ENCODE assay signal across 8 cellular contexts in genomic region chr11:111586305-111586915, GRCh38. TPM values are rescaled to one million over a fixed set of nuclear protein-coding genes. Genes with fewer than 3 reads are reported as not detected.
DNase-seq lines count a peak whose midpoint lies in the region; ATAC-seq and TF ChIP-seq lines count a peak whose summit lies in the region.

No MANE protein-coding gene starts in this region.

- in situ Hi-C loops in astrocyte of the spinal cord (cut with HindIII; ENCODE audit: low sequenced_read_pairs) = no loop called here

- H2AFZ ChIP-seq in PC-3 (ENCODE audit: low read length) = no peak overlapping the region

- no peak overlapping the region for H3K4me3 ChIP-seq in HL-60 (replicated peaks; ENCODE audit: insufficient read depth, low read length)
- no peak overlapping the region for H3K4me3 ChIP-seq in PC-3 (ENCODE audit: low read length)
- no peak overlapping the region for H3K4me3 ChIP-seq in astrocyte of the spinal cord (ENCODE audit: low read depth, low read length)
- H3K4me3 ChIP-seq in tibial artery = no peak overlapping the region

- H3K27me3 ChIP-seq in HL-60 (ENCODE audit: insufficient read depth, poor library complexity, severe bottlenecking) = peaks cover 2% of the 10 kb centered on the region
- H3K27me3 ChIP-seq in PC-3 (ENCODE audit: low read length) = no peaks in the 10 kb centered on the region
- H3K27me3 ChIP-seq in tibial artery = no peaks in the 10 kb centered on the region

- BruUV-seq in PC-3 (replicated peaks; lab: Mats Ljungman, UMichigan) = no TSS peak

- H3K9me3 ChIP-seq in PC-3 (ENCODE audit: low read length) (no peaks in the 10 kb centered on the region), tibial artery (no peaks in the 10 kb centered on the region)

- no peaks in the 10 kb centered on the region for H3K36me3 ChIP-seq in PC-3 (ENCODE audit: low read depth, low read length)
- H3K36me3 ChIP-seq in tibial artery = no peaks in the 10 kb centered on the region

- intact Hi-C loops in PC-3 (cut with micrococcal nuclease) (loop anchor here (1.0 kb wide), 3 partner anchors 21 to 255 kb away; no protein-coding TSS in a partner anchor), tibial artery (cut with DNase I; ENCODE audit: low total_unique reads) (no loop called here)

- H3K9me2 ChIP-seq in PC-3 (replicated peaks; ENCODE audit: low read length) = no peaks in the 10 kb centered on the region

- ATAC-seq in PC-3 = peak; percentile 75

- POLR2A ChIA-PET in PC-3 (lab: Charles Lee; ENCODE audit: unreplicated experiment) = no interaction called here

- H3K27ac ChIP-seq in HL-60 (replicated peaks) = no peak overlapping the region
- no peak overlapping the region for H3K27ac ChIP-seq in PC-3 (ENCODE audit: low read length)
- no peak overlapping the region for H3K27ac ChIP-seq in tibial artery

- H3K79me2 ChIP-seq in PC-3 (ENCODE audit: low read length) = no peaks in the 10 kb centered on the region

- peak; percentile 38 for DNase-seq in NCI-H2107 treated with DMSO at 0.1 percent for 48 hours (lab: John Stamatoyannopoulos, UW; ENCODE audit: unreplicated experiment)
- DNase-seq in NCI-H2107 (lab: John Stamatoyannopoulos, UW) = no peak
- peak in 1 of 2 experiments; percentile 32 for DNase-seq in HL-60 (ENCODE audit: low read depth in 1 of 2, low spot score in 1 of 2)
- DNase-seq in PC-3 = peak; percentile 85
- DNase-seq in astrocyte of the spinal cord (ENCODE audit: low read depth, low spot score) = peak; percentile 72
- peak; percentile 68 for DNase-seq in iris pigment epithelial cell (ENCODE audit: low read depth)
- DNase-seq in tibial artery = no peak
- DNase-seq in T1000 (lab: John Stamatoyannopoulos, UW) = no peak

- CTCF ChIA-PET in PC-3 (lab: Charles Lee) = interaction anchor here (0.6 to 1.0 kb wide), 4 partner anchors 58 to 1000 kb away, joined by 3 to 4 read pairs (median 3); no protein-coding TSS in a partner anchor

- H3K9ac ChIP-seq in PC-3 (ENCODE audit: low read length) = no peak overlapping the region

- no peak overlapping the region for H3K4me2 ChIP-seq in PC-3 (ENCODE audit: low read length)

- H3K4me1 ChIP-seq in PC-3 (ENCODE audit: insufficient read depth, low read length) (peaks cover 5% of the 10 kb centered on the region; the same call in 1 of the 2 replicates), tibial artery (peaks cover 0 to 4% (median 0%) of the 10 kb centered on the region in 4 donors)

- H4K20me1 ChIP-seq in PC-3 (ENCODE audit: low read length) = no peaks in the 10 kb centered on the region

- H3F3A ChIP-seq in PC-3 (ENCODE audit: low read length, unreplicated experiment) = no peaks in the 10 kb centered on the region

- peak; percentile 16 for TF ChIP-seq CTCF in HL-60 (IDR thresholded peaks at IDR 0.05; ENCODE audit: insufficient read depth, low read length)
- TF ChIP-seq CTCF in PC-3 (conservative IDR thresholded peaks at IDR 0.05; ENCODE audit: low read depth, low read length) = peak; percentile 92
- peak; percentile 65 for TF ChIP-seq CTCF in astrocyte of the spinal cord (IDR thresholded peaks at IDR 0.05; ENCODE audit: low read depth, low read length)
- peak; percentile 50 to 62 for TF ChIP-seq CTCF in tibial artery (IDR thresholded peaks at IDR 0.05)

RNA-seq across cellular contexts. Expression of gene SIK2, which starts 15.8 kb away (rescaled TPM):
- 8.6 and 9.0 TPM in 2 replicates for total RNA-seq in PC-3 (2014; rRNA removed)

RNA-seq across cellular contexts. Expression of gene LAYN, which starts 45.9 kb away (rescaled TPM):
- 0.47 TPM in 1 of 2 replicates, not detected in the other for total RNA-seq in PC-3 (2014; rRNA removed)

Comparison
In these comparisons a context has a peak if more than half of its experiments do, and no peak if none do; other contexts are left out.
1. DNase-seq: peak in NCI-H2107 treated with DMSO at 0.1 percent for 48 hours (single experiment), PC-3 (single experiment), astrocyte of the spinal cord (single experiment) and iris pigment epithelial cell (single experiment); none in NCI-H2107 (single experiment), tibial artery (0 of 2) and T1000 (single experiment).
2. CTCF ChIP-seq: peak in every context shown above with its lines; median percentile 92 in PC-3; 65 in astrocyte of the spinal cord; 56 in tibial artery; 16 in HL-60.